8 cellular contexts compared by ENCODE assay signal in the genomic region with DNA sequence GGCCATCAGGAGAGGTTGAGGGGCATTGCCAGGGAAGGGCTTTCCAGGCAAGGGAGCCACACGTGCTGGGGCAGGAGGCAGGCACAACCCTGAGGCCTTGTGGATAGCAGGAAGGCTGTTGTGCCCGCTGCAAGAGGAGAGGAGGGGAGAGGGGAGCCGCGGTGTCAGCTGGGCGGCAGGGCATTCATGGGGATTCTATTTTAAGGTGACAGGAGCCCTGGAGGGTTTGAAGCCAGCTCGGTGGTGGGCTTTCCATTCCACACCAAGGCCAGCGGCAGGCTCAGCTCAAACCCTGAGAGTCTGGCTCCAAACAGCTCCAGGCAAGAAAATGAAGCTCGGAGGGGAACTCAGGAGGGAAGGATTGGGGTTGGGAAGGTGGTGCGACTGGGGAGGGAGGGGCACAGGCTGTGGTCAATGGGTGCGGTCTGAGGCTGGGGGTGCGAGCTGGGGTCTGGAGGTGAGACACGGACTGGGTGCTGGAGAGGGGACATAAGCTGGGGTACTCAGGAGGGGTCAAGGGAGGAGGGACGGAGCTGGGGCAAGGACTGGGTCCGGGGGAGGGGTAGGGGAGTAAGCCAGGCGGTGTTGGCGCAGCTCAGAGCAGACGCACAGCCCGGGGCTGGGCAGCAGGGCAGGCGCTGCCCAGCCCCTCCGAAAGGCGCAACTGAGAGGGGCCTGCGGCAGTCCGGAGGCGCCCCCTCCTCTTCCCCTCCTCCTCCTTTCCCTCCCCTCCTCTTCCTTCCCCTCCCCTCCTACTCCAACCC. TPM values are rescaled to one million over a fixed set of nuclear protein-coding genes. Genes with fewer than 3 reads are reported as not detected.
DNase-seq lines count a peak whose midpoint lies in the region; ATAC-seq and TF ChIP-seq lines count a peak whose summit lies in the region.

No MANE protein-coding gene starts in this region.

- dilution Hi-C loops in mammary epithelial cell (cut with HindIII; ENCODE audit: low sequenced_read_pairs): loop anchor here (5.0 kb wide), 2 partner anchors 50 to 95 kb away; no protein-coding TSS in a partner anchor

- DNase-seq in NCI-H1417 (lab: John Stamatoyannopoulos, UW) (peak in 2 of 3 experiments; percentile 58 to 62), NCI-H1417 treated with DMSO at 0.1 percent for 48 hours (lab: John Stamatoyannopoulos, UW) (no peak), mammary epithelial cell (no peak), left kidney (ENCODE audit: low read depth, low spot score) (peak; percentile 33), substantia nigra (lab: John Stamatoyannopoulos, UW) (no peak), RPMI8226 (no peak)

- CTCF ChIA-PET in mammary epithelial cell (lab: Charles Lee; ENCODE audit: low non-redundant PET): interaction anchor here (0.6 kb wide), 1 partner anchor 978 kb away, joined by 4 read pairs; no protein-coding TSS in a partner anchor

- TF ChIP-seq CTCF in mammary epithelial cell (conservative IDR thresholded peaks at IDR 0.05 in 1 of 2, IDR thresholded peaks at IDR 0.05 in 1 of 2; ENCODE audit: extremely low read depth in 1 of 2, insufficient read depth in 1 of 2, low read depth in 1 of 2, low read length in 2 of 2): no peak

- H3K36me3 ChIP-seq in mammary epithelial cell (ENCODE audit: insufficient read depth, low read length): no peaks in the 10 kb centered on the region

- H3K9ac ChIP-seq in mammary epithelial cell (ENCODE audit: insufficient read depth, low read length): no peak overlapping the region

- H3K27me3 ChIP-seq in mammary epithelial cell (ENCODE audit: insufficient read depth, low read length): no peaks in the 10 kb centered on the region

- ATAC-seq in GM18907 (IDR thresholded peaks at IDR 0.05; ENCODE audit: unreplicated experiment): no peak
- ATAC-seq in GM21529 (IDR thresholded peaks at IDR 0.05; ENCODE audit: unreplicated experiment): no peak

- WGBS in mammary epithelial cell (ENCODE audit: low coverage, missing lambda C conversion rate): 31% methylated on average over 11 of the region's 24 CpGs

- H2AFZ ChIP-seq in mammary epithelial cell (ENCODE audit: low read depth, low read length): peak overlapping the region; percentile 95

- no peaks in the 10 kb centered on the region for H3K9me3 ChIP-seq in mammary epithelial cell (replicated peaks; ENCODE audit: insufficient read depth, low read length)

- H3K4me3 ChIP-seq in mammary epithelial cell (replicated peaks in 1 of 3; ENCODE audit: insufficient read depth in 1 of 3, low read depth in 2 of 3, low read length in 3 of 3): peak overlapping the region in 1 of 3 experiments; percentile 41

- in situ Hi-C loops in mammary epithelial cell (cut with MboI; ENCODE audit: low sequenced_read_pairs in 2 of 2): loop anchor here in 1 of 2 donors (25.0 kb wide), 1 partner anchor 1035 kb away; a partner anchor contains a TSS

- H3K27ac ChIP-seq in mammary epithelial cell (ENCODE audit: insufficient read depth, low read depth, low read length): no peak overlapping the region
- peak overlapping the region; percentile 53 for H3K27ac ChIP-seq in substantia nigra (ENCODE audit: low read depth, low read length, poor library complexity, severe bottlenecking)

- no TSS peak for BruUV-seq in mammary epithelial cell (replicated peaks; lab: Mats Ljungman, UMichigan)

- intact Hi-C loops in mammary epithelial cell (cut with micrococcal nuclease): loop anchor here (1.0 to 10.0 kb wide), 3 partner anchors 86 to 868 kb away; no protein-coding TSS in a partner anchor

- H3K79me2 ChIP-seq in mammary epithelial cell (ENCODE audit: insufficient read depth, low read length): no peaks in the 10 kb centered on the region

- peak overlapping the region; percentile 97 for H3K4me2 ChIP-seq in mammary epithelial cell (ENCODE audit: insufficient read depth, low read depth, low read length)

- no peaks in the 10 kb centered on the region for H4K20me1 ChIP-seq in mammary epithelial cell (ENCODE audit: insufficient read depth, low read length)

- peaks cover 5% of the 10 kb centered on the region for H3K4me1 ChIP-seq in mammary epithelial cell (ENCODE audit: insufficient read depth, low read length)

RNA-seq across cellular contexts. Expression of a gene that starts 43.4 kb away (rescaled TPM):
- 10 to 100 TPM; 30.3 to 44.5 TPM for total RNA-seq in mammary epithelial cell
- 31.4 TPM for polyA plus RNA-seq in mammary epithelial cell
- 28.9 TPM for polyA minus RNA-seq in mammary epithelial cell

RNA-seq across cellular contexts. Expression of a gene that starts 51.1 kb away (rescaled TPM):
- total RNA-seq in mammary epithelial cell: 10 to 100 TPM; 17.0 to 46.9 TPM
- polyA plus RNA-seq in mammary epithelial cell: 66.3 TPM
- polyA minus RNA-seq in mammary epithelial cell: 107 TPM

Comparison
In these comparisons a context has a peak if more than half of its experiments do, and no peak if none do; other contexts are left out.
1. DNase-seq: peak in NCI-H1417 (2 of 3) and left kidney (single experiment); none in NCI-H1417 treated with DMSO at 0.1 percent for 48 hours (single experiment), mammary epithelial cell (single experiment), substantia nigra (0 of 49) and RPMI8226 (single experiment).